ENCODE assay signal across 31 cellular contexts in the genomic region with DNA sequence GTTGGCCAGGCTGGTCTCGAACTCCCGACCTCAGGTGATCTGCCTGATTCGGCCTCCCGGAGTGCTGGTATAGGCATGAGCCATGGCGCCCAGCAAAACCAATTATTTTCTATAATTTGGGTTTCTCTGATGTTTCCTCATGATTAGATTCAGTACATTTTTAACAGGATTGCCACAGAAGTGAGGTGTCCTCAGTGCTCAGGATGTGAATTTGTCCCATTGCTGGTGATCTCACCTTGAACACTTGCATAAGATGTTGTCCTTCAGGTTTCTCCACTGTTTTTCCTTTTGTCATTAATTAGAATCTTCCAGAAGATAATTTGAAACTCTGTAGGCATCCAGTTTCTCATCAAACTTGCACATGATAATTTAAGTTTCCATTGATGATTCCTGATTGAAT.
"Had no signal": no experiment of that assay in that cellular context is flagged by ENCODE, and none has a peak within 500 bp of the region (broad histone marks: within the 10 kb centered on the region; RNA-seq: fewer than 3 reads in every experiment).

No MANE protein-coding gene starts in this region.

- H3K27ac Mint-ChIP-seq: activated CD4-positive, alpha-beta memory T cell treated with anti-CD3 and anti-CD28 coated beads, Interleukin-2, amount 10 ng/mL, durations not matched to agents 7 days and 5 days; activated CD4-positive, alpha-beta T cell treated with anti-CD3 and anti-CD28 coated beads for 36 hours; activated CD4-positive, alpha-beta T cell treated with anti-CD3 and anti-CD28 coated beads, Interleukin-2, amount 10 ng/mL, durations not matched to agents 24 days and 14 days; activated T-cell treated with anti-CD3 and anti-CD28 coated beads, Interleukin-2, amount 50 U/mL, for 24 hours; dendritic cell treated with granulocyte-macrophage colony-stimulating factor and Interleukin-4, amounts not matched to agents 40 ng/mL and 50 ng/mL, for 4 days; effector memory CD8-positive, alpha-beta T cell had no signal

- ATAC-seq: activated CD4-positive, alpha-beta T cell treated with anti-CD3 and anti-CD28 coated beads for 36 hours; activated T-cell treated with anti-CD3 and anti-CD28 coated beads, Interleukin-2, amount 50 U/mL, for 72 hours; effector memory CD8-positive, alpha-beta T cell; gastroesophageal sphincter; heart right ventricle had no signal

- H3K27me3 ChIP-seq: brain microvascular endothelial cell, cardiac muscle cell, dorsolateral prefrontal cortex, esophagus squamous epithelium, gastroesophageal sphincter, heart right ventricle had no signal

- H3K9me3 Mint-ChIP-seq: activated CD4-positive, alpha-beta memory T cell treated with anti-CD3 and anti-CD28 coated beads, Interleukin-2, amount 10 ng/mL, durations not matched to agents 7 days and 5 days; activated CD4-positive, alpha-beta T cell treated with anti-CD3 and anti-CD28 coated beads, Interleukin-2, amount 10 ng/mL, durations not matched to agents 24 days and 14 days; activated T-cell treated with anti-CD3 and anti-CD28 coated beads, Interleukin-2, amount 50 U/mL, for 24 hours; activated T-cell treated with anti-CD3 and anti-CD28 coated beads, Interleukin-2, amount 50 U/mL, for 72 hours; dendritic cell treated with granulocyte-macrophage colony-stimulating factor and Interleukin-4, amounts not matched to agents 40 ng/mL and 50 ng/mL, for 4 days; effector memory CD8-positive, alpha-beta T cell had no signal

- H3K4me3 ChIP-seq: cardiac muscle cell, coronary artery, dorsolateral prefrontal cortex, esophagus squamous epithelium, gastroesophageal sphincter, heart right ventricle had no signal

- FAIRE-seq: astrocyte had no signal

- H3K9me3 ChIP-seq: esophagus squamous epithelium, gastroesophageal sphincter, heart right ventricle had no signal

- H3K27ac ChIP-seq: brain microvascular endothelial cell, cardiac muscle cell, coronary artery, epithelial cell of prostate, esophagus squamous epithelium, gastroesophageal sphincter, heart right ventricle had no signal

- H3K4me3 Mint-ChIP-seq: activated CD4-positive, alpha-beta memory T cell treated with anti-CD3 and anti-CD28 coated beads, Interleukin-2, amount 10 ng/mL, durations not matched to agents 7 days and 5 days; activated CD4-positive, alpha-beta T cell treated with anti-CD3 and anti-CD28 coated beads for 36 hours; activated CD4-positive, alpha-beta T cell treated with anti-CD3 and anti-CD28 coated beads, Interleukin-2, amount 10 ng/mL, durations not matched to agents 24 days and 14 days; activated naive CD8-positive, alpha-beta T cell; activated T-cell treated with anti-CD3 and anti-CD28 coated beads, Interleukin-2, amount 50 U/mL, for 24 hours; activated T-cell treated with anti-CD3 and anti-CD28 coated beads, Interleukin-2, amount 50 U/mL, for 72 hours; dendritic cell treated with granulocyte-macrophage colony-stimulating factor and Interleukin-4, amounts not matched to agents 40 ng/mL and 50 ng/mL, for 4 days; effector memory CD8-positive, alpha-beta T cell had no signal

- H3K4me1 Mint-ChIP-seq: activated CD4-positive, alpha-beta memory T cell treated with anti-CD3 and anti-CD28 coated beads, Interleukin-2, amount 10 ng/mL, durations not matched to agents 7 days and 5 days; activated CD4-positive, alpha-beta T cell treated with anti-CD3 and anti-CD28 coated beads, Interleukin-2, amount 10 ng/mL, durations not matched to agents 24 days and 14 days had no signal

- H3K4me1 ChIP-seq: heart right ventricle had no signal

- H3K27me3 Mint-ChIP-seq: activated CD4-positive, alpha-beta memory T cell treated with anti-CD3 and anti-CD28 coated beads, Interleukin-2, amount 10 ng/mL, durations not matched to agents 7 days and 5 days; activated CD4-positive, alpha-beta T cell treated with anti-CD3 and anti-CD28 coated beads for 36 hours; activated CD4-positive, alpha-beta T cell treated with anti-CD3 and anti-CD28 coated beads, Interleukin-2, amount 10 ng/mL, durations not matched to agents 24 days and 14 days; activated naive CD8-positive, alpha-beta T cell; activated T-cell treated with anti-CD3 and anti-CD28 coated beads, Interleukin-2, amount 50 U/mL, for 24 hours; dendritic cell treated with granulocyte-macrophage colony-stimulating factor and Interleukin-4, amounts not matched to agents 40 ng/mL and 50 ng/mL, for 4 days; effector memory CD8-positive, alpha-beta T cell had no signal

- DNase-seq: activated CD4-positive, alpha-beta memory T cell treated with anti-CD3 and anti-CD28 coated beads, Interleukin-2, amount 10 ng/mL, durations not matched to agents 7 days and 5 days; activated CD4-positive, alpha-beta T cell treated with anti-CD3 and anti-CD28 coated beads for 36 hours; activated CD4-positive, alpha-beta T cell treated with anti-CD3 and anti-CD28 coated beads, Interleukin-2, amount 10 ng/mL, durations not matched to agents 24 days and 14 days; activated CD4-positive, alpha-beta T cell treated with anti-CD3 and anti-CD28 coated beads, Interleukin-2, amount 50 U/mL, for 4 hours; activated CD4-positive, CD25-positive, alpha-beta regulatory T cell; activated CD4-positive, CD25-positive, alpha-beta regulatory T cell treated with anti-CD3 and anti-CD28 coated beads, Interleukin-2, amount 50 U/mL, for 72 hours; activated CD8-positive, alpha-beta memory T cell treated with anti-CD3 and anti-CD28 coated beads, Interleukin-2, amount 50 U/mL, for 48 hours; activated gamma-delta T cell treated with Interleukin-2 at 50 U/mL for 16 hours; activated naive CD4-positive, alpha-beta T cell treated with anti-CD3 and anti-CD28 coated beads, Interleukin-2, amount 50 U/mL, for 16 hours; activated naive CD4-positive, alpha-beta T cell treated with Interleukin-2 at 50 U/mL for 16 hours; activated T-cell treated with anti-CD3 and anti-CD28 coated beads for 4 hours; activated T-cell treated with anti-CD3 and anti-CD28 coated beads, Interleukin-2, amount 50 U/mL, for 24 hours; activated T-cell treated with anti-CD3 and anti-CD28 coated beads, Interleukin-2, amount 50 U/mL, for 72 hours; amniotic stem cell; anterior cingulate cortex; brain microvascular endothelial cell; central memory CD4-positive, alpha-beta T cell; dorsolateral prefrontal cortex; effector memory CD8-positive, alpha-beta T cell; esophagus squamous epithelium; foreskin melanocyte; heart right ventricle; T-helper 1 cell; T-helper 2 cell had no signal
